14 cellular contexts compared by ENCODE assay signal in the genomic region with DNA sequence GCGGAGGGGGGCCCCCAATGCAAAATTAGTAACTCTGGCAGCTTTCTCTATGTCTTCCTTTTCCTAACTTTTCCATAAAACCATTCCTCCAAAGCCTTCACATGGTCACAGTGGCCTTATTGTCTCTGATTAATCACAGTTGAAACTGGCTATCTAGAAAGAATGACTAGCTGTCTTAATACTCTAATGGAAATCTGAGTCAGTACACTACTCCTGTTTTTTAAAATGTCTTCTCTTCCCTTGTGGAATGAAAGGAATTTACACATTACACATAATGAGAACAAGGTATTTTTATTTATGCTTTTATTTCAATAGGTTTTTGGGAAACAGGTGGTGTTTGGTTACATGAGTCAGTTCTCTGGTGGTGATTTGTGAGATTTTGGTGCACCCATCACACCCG.
"Had no signal": no experiment of that assay in that cellular context is flagged by ENCODE, and none has a peak within 500 bp of the region (broad histone marks: within the 10 kb centered on the region; RNA-seq: fewer than 3 reads in every experiment).

No MANE protein-coding gene starts in this region.

- ATAC-seq: gastrocnemius medialis; heart right ventricle; psoas muscle; sciatic nerve; stimulated activated naive CD8-positive, alpha-beta T cell treated with anti-CD3 and anti-CD28 coated beads, Interleukin-15, amount 100 ng/mL, for 72 hours had no signal

- H3K4me3 ChIP-seq: ascending aorta, gastrocnemius medialis, heart right ventricle, lung, psoas muscle, upper lobe of left lung had no signal

- H3K9me3 ChIP-seq: ascending aorta, gastrocnemius medialis, heart right ventricle, psoas muscle, upper lobe of left lung had no signal

- H3K27ac ChIP-seq: ascending aorta, gastrocnemius medialis, heart right ventricle, psoas muscle, upper lobe of left lung, WERI-Rb-1 had no signal

- H3K4me1 ChIP-seq: ascending aorta, gastrocnemius medialis, heart right ventricle, psoas muscle, upper lobe of left lung had no signal

- H3K27me3 ChIP-seq: ascending aorta, gastrocnemius medialis, heart right ventricle, upper lobe of left lung had no signal

- DNase-seq: activated CD4-positive, alpha-beta T cell treated with anti-CD3 and anti-CD28 coated beads, Interleukin-2, amount 50 U/mL, for 48 hours; activated naive CD4-positive, alpha-beta T cell treated with anti-CD3 and anti-CD28 coated beads, Interleukin-2, amount 10 ng/mL, durations not matched to agents 7 days and 5 days; effector memory CD4-positive, alpha-beta T cell; gastrocnemius medialis; heart right ventricle; midbrain; psoas muscle; stimulated activated CD4-positive, alpha-beta T cell treated with anti-CD3 and anti-CD28 coated beads, Interleukin-1b, Interleukin-23, amount 100 ng/mL, for 48 hours; stimulated activated naive CD8-positive, alpha-beta T cell treated with anti-CD3 and anti-CD28 coated beads, Interleukin-15, amount 100 ng/mL, for 72 hours; upper lobe of left lung; WERI-Rb-1 had no signal

- H3K36me3 ChIP-seq: ascending aorta, gastrocnemius medialis, heart right ventricle, upper lobe of left lung, WERI-Rb-1 had no signal
